Comparison of ENCODE assay signal across 9 cellular contexts in genomic region chr1:225445644-225446297, GRCh38. TPM values are rescaled to one million over a fixed set of nuclear protein-coding genes. Genes with fewer than 3 reads are reported as not detected.
DNase-seq lines count a peak whose midpoint lies in the region; ATAC-seq and TF ChIP-seq lines count a peak whose summit lies in the region.
"Had no signal": no experiment of that assay in that cellular context is flagged by ENCODE, and none has a peak within 500 bp of the region (broad histone marks: within the 10 kb centered on the region; RNA-seq: fewer than 3 reads in every experiment).

No MANE protein-coding gene starts in this region.

- no peaks in the 10 kb centered on the region for H3K27me3 ChIP-seq in CD8-positive, alpha-beta T cell (ENCODE audit: insufficient read depth, low read length)
- H3K27me3 ChIP-seq in dorsolateral prefrontal cortex (peaks cover 0 to 6% (median 0%) of the 10 kb centered on the region in 45 donors), ovary (no peaks in the 10 kb centered on the region)

- peak in 2 of 7 experiments; percentile 39 to 48 for DNase-seq in CD8-positive, alpha-beta T cell
- DNase-seq in OCI-LY7 (ENCODE audit: low spot score) (no peak), dorsolateral prefrontal cortex (peak in 1 of 10 donors; percentile 18), ovary (no peak), NCI-H2029 treated with DMSO at 0.1 percent for 48 hours (lab: John Stamatoyannopoulos, UW) (no peak), UCSD-AML1 (lab: John Stamatoyannopoulos, UW; ENCODE audit: unreplicated experiment) (no peak), osteocyte (ENCODE audit: extremely low spot score, unreplicated experiment) (no peak)
- DNase-seq: SK-N-SH had no signal

- no peak for TF ChIP-seq POLR2A in ovary (IDR thresholded peaks at IDR 0.05)

- peak overlapping the region; percentile 39 for H3K4me2 ChIP-seq in OCI-LY7 (ENCODE audit: low read length)
- H3K4me2 ChIP-seq: SK-N-SH had no signal

- no peaks in the 10 kb centered on the region for H3K36me3 ChIP-seq in CD8-positive, alpha-beta T cell (ENCODE audit: insufficient read depth, low read length)
- H3K36me3 ChIP-seq in OCI-LY7 (ENCODE audit: insufficient read depth, low read length) (no peaks in the 10 kb centered on the region), ovary (no peaks in the 10 kb centered on the region)

- ATAC-seq in CD8-positive, alpha-beta T cell: no peak
- ATAC-seq in HG02642 (IDR thresholded peaks at IDR 0.05; ENCODE audit: poor library complexity, unreplicated experiment): no peak

- WGBS in ovary, 3 donors: 41 to 56% (median 43%) methylated on average over 7 of the region's 7 CpGs

- no peaks in the 10 kb centered on the region for H3K9me3 ChIP-seq in CD8-positive, alpha-beta T cell (ENCODE audit: low read length)
- H3K9me3 ChIP-seq in OCI-LY7 (ENCODE audit: low read length) (no peaks in the 10 kb centered on the region), ovary (no peaks in the 10 kb centered on the region)
- H3K9me3 ChIP-seq: SK-N-SH had no signal

- H2AFZ ChIP-seq in OCI-LY7 (ENCODE audit: low read length): peak overlapping the region; percentile 30; the same call in 1 of the 2 replicates

- peak overlapping the region; percentile 47 for H3K27ac ChIP-seq in CD8-positive, alpha-beta T cell (ENCODE audit: low read depth, low read length)
- peak overlapping the region; percentile 84 for H3K27ac ChIP-seq in OCI-LY7 (ENCODE audit: low read depth, low read length, poor library complexity, severe bottlenecking)
- peak overlapping the region in 37 of 59 donors; percentile 7 to 96 (median 84) for H3K27ac ChIP-seq in dorsolateral prefrontal cortex
- H3K27ac ChIP-seq in ovary: peak overlapping the region; percentile 1 to 71

- H3K36me3 Mint-ChIP-seq in CD8-positive, alpha-beta T cell: no peaks in the 10 kb centered on the region
- no peaks in the 10 kb centered on the region for H3K36me3 Mint-ChIP-seq in osteocyte (ENCODE audit: unreplicated experiment)

- H3K4me3 ChIP-seq in CD8-positive, alpha-beta T cell (ENCODE audit: low read depth, low read length): peak overlapping the region; percentile 29
- peak overlapping the region; percentile 22 for H3K4me3 ChIP-seq in OCI-LY7 (ENCODE audit: low read depth, low read length, poor library complexity, severe bottlenecking)
- no peak overlapping the region for H3K4me3 ChIP-seq in dorsolateral prefrontal cortex
- H3K4me3 ChIP-seq in ovary: no peak overlapping the region

- intact Hi-C loops in CD8-positive, alpha-beta T cell (cut with DNase I, micrococcal nuclease): loop anchor here (1.0 to 5.0 kb wide), 6 partner anchors 17 to 862 kb away; partner anchors contain the start of genes H3-3A (in 1 of the 2), LBR (in 1 of the 2), LIN9 (in 1 of the 2) and PYCR2 (in 1 of the 2)
- intact Hi-C loops in OCI-LY7 (cut with micrococcal nuclease; ENCODE audit: unreplicated experiment) (loop anchor here (1.0 kb wide), 2 partner anchors 17 to 22 kb away; partner anchors contain the start of gene LBR), dorsolateral prefrontal cortex (cut with DNase I) (no loop called here), ovary (cut with DNase I) (no loop called here)

- CTCF ChIA-PET in CD8-positive, alpha-beta T cell (lab: Charles Lee): interaction anchor here (0.6 to 5.6 kb wide), 8 partner anchors 10 to 534 kb away, joined by 3 to 20 read pairs (median 5); partner anchors contain the start of gene LBR
- CTCF ChIA-PET in OCI-LY7 (lab: Charles Lee; ENCODE audit: unreplicated experiment): interaction anchor here (1.0 to 1.5 kb wide), 2 partner anchors 22 to 32 kb away, joined by 5 read pairs; no protein-coding TSS in a partner anchor

- no TSS peak for BruUV-seq in OCI-LY7 (replicated peaks; lab: Mats Ljungman, UMichigan)

- H3K9me2 ChIP-seq in OCI-LY7 (ENCODE audit: insufficient read depth, low read length): no peaks in the 10 kb centered on the region
- H3K9me2 ChIP-seq: SK-N-SH had no signal

- H3K27me3 Mint-ChIP-seq in CD8-positive, alpha-beta T cell (ENCODE audit: low read depth): no peaks in the 10 kb centered on the region
- H3K27me3 Mint-ChIP-seq in osteocyte (ENCODE audit: unreplicated experiment): peaks cover 8% of the 10 kb centered on the region

- no peaks in the 10 kb centered on the region for H4K20me1 ChIP-seq in OCI-LY7 (ENCODE audit: insufficient read depth, low read length)

- peaks cover 52% of the 10 kb centered on the region for H3K4me1 ChIP-seq in CD8-positive, alpha-beta T cell (ENCODE audit: insufficient read depth, low read length)
- H3K4me1 ChIP-seq in OCI-LY7 (ENCODE audit: insufficient read depth, low read length, poor library complexity, severe bottlenecking) (peaks cover 69% of the 10 kb centered on the region), ovary (ENCODE audit: insufficient read depth) (peaks cover 12% of the 10 kb centered on the region)

- peak overlapping the region; percentile 91 for H3K27ac Mint-ChIP-seq in CD8-positive, alpha-beta T cell
- H3K27ac Mint-ChIP-seq in osteocyte (ENCODE audit: unreplicated experiment): no peak overlapping the region

- peaks cover 65% of the 10 kb centered on the region for H3K4me1 Mint-ChIP-seq in CD8-positive, alpha-beta T cell (ENCODE audit: low read depth)
- H3K4me1 Mint-ChIP-seq in osteocyte (ENCODE audit: unreplicated experiment): peaks cover 11% of the 10 kb centered on the region

- H3K79me2 ChIP-seq in OCI-LY7 (ENCODE audit: insufficient read depth, low read depth, low read length): no peaks in the 10 kb centered on the region

- no peak for TF ChIP-seq EP300 in ovary (IDR thresholded peaks at IDR 0.05)

- peak overlapping the region; percentile 72 for H3K4me3 Mint-ChIP-seq in CD8-positive, alpha-beta T cell
- no peak overlapping the region for H3K4me3 Mint-ChIP-seq in osteocyte (ENCODE audit: unreplicated experiment)

- H3K9me3 Mint-ChIP-seq in CD8-positive, alpha-beta T cell: no peaks in the 10 kb centered on the region
- H3K9me3 Mint-ChIP-seq in osteocyte (ENCODE audit: unreplicated experiment): no peaks in the 10 kb centered on the region

- TF ChIP-seq CTCF in CD8-positive, alpha-beta T cell (IDR thresholded peaks at IDR 0.05): no peak
- no peak for TF ChIP-seq CTCF in OCI-LY7 (conservative IDR thresholded peaks at IDR 0.05; ENCODE audit: low read length)
- TF ChIP-seq CTCF in dorsolateral prefrontal cortex (IDR thresholded peaks at IDR 0.05 in 54 of 56, conservative IDR thresholded peaks at IDR 0.05 in 2 of 56; ENCODE audit: low read depth in 1 of 56, partially characterized antibody in 56 of 56): no peak
- no peak for TF ChIP-seq CTCF in ovary (IDR thresholded peaks at IDR 0.05)
- TF ChIP-seq CTCF in osteocyte (IDR thresholded peaks at IDR 0.05): no peak

- POLR2A ChIA-PET in CD8-positive, alpha-beta T cell (lab: Charles Lee): interaction anchor here (0.8 to 5.2 kb wide), 15 partner anchors 8 to 616 kb away, joined by 3 to 111 read pairs (median 7); partner anchors contain the start of genes H3-3A, LBR, SDE2 and SRP9
- POLR2A ChIA-PET in OCI-LY7 (lab: Charles Lee): interaction anchor here (0.6 to 9.5 kb wide), 12 partner anchors 9 to 588 kb away, joined by 3 to 242 read pairs (median 4); partner anchors contain the start of gene LBR

RNA-seq across cellular contexts. Expression of gene LBR, which starts 17.9 kb away (rescaled TPM):
- total RNA-seq in CD8-positive, alpha-beta T cell: 100 to 1,000 TPM; 105 TPM
- total RNA-seq in OCI-LY7 (2014; rRNA removed; shearing (Covaris generic)): 110 and 117 TPM in 2 replicates
- total RNA-seq in OCI-LY7 (2022) (288 and 297 TPM in 2 replicates), dorsolateral prefrontal cortex (10 to 100 TPM; 14.6 to 57.5 (median 26.2) TPM), ovary (10 to 100 TPM; 26.3 to 60.9 (median 48.6) TPM), osteocyte (29.5 and 34.8 TPM in 2 replicates)
- 10 to 100 TPM; 22.4 to 37.4 TPM for polyA plus RNA-seq in ovary

Comparison
In these comparisons a context has a peak if more than half of its experiments do, and no peak if none do; other contexts are left out.
1. H3K4me3 ChIP-seq: peak in CD8-positive, alpha-beta T cell (single experiment) and OCI-LY7 (single experiment); none in dorsolateral prefrontal cortex (0 of 59) and ovary (single experiment).
2. intact Hi-C loops: an anchor here in CD8-positive, alpha-beta T cell (1.0 to 5.0 kb wide) and OCI-LY7 (1.0 kb wide); none called in dorsolateral prefrontal cortex and ovary.
3. Peak in every context shown above with its lines, with median percentiles within 50 percentile points of each other: H3K27ac ChIP-seq.